ENCODE assay signal across 31 cellular contexts in genomic region chr13:103036268-103036667, GRCh38. TPM values are rescaled to one million over a fixed set of nuclear protein-coding genes. Genes with fewer than 3 reads are reported as not detected.
"Had no signal": no experiment of that assay in that cellular context is flagged by ENCODE, and none has a peak within 500 bp of the region (broad histone marks: within the 10 kb centered on the region; RNA-seq: fewer than 3 reads in every experiment).

No MANE protein-coding gene starts in this region.

- ATAC-seq: left cardiac atrium; left lobe of liver; left ventricle myocardium superior; lower lobe of right lung; naive thymus-derived CD8-positive, alpha-beta T cell; pancreas; right cardiac atrium; sciatic nerve; stimulated activated memory B cell treated with anti-CD40 and anti-IgM and Interleukin-4, amounts not matched to agents 10 μg/mL and 1 μg/mL and 100 μg/mL, for 72 hours; stimulated activated naive CD8-positive, alpha-beta T cell treated with anti-CD3 and anti-CD28 coated beads, Interleukin-15, amount 100 ng/mL, for 72 hours had no signal

- DNase-seq: kidney glomerular epithelial cell; left cardiac atrium; left ventricle myocardium superior; lower lobe of right lung; mammary epithelial cell; mesenchymal stem cell; naive thymus-derived CD8-positive, alpha-beta T cell; nucleus accumbens; pancreas; posterior cingulate gyrus; retina; right cardiac atrium; stimulated activated CD4-positive, alpha-beta T cell treated with anti-CD3 and anti-CD28 coated beads, Interleukin-1b, Interleukin-23, amount 100 ng/mL, for 48 hours; stimulated activated CD4-positive, alpha-beta T cell treated with anti-CD3 and anti-CD28 coated beads, Interleukin-2, amount 100 ng/mL, for 48 hours; stimulated activated CD4-positive, alpha-beta T cell treated with anti-CD3 and anti-CD28 coated beads, Interleukin-4, amount 100 ng/mL, for 4 hours; stimulated activated CD8-positive, alpha-beta memory T cell treated with anti-CD3 and anti-CD28 coated beads, Interleukin-4, amount 100 ng/mL, for 48 hours; stimulated activated naive CD4-positive, alpha-beta T cell treated with Interleukin-2 at 50 U/mL for 16 hours; stimulated activated naive CD8-positive, alpha-beta T cell treated with anti-CD3 and anti-CD28 coated beads, Interleukin-15, amount 100 ng/mL, for 72 hours; substantia nigra; testis; thyroid gland; transverse colon; upper lobe of left lung had no signal

- H3K27me3 ChIP-seq: testis, thyroid gland, transverse colon, upper lobe of left lung, vagina had no signal

- H3K4me1 ChIP-seq: lower lobe of right lung, prostate gland, testis, thyroid gland, transverse colon, upper lobe of left lung, vagina had no signal

- H3K4me2 ChIP-seq: smooth muscle cell had no signal

- H3K9me3 ChIP-seq: lower lobe of right lung, pancreas, prostate gland, testis, thyroid gland, transverse colon, upper lobe of left lung, vagina had no signal

- H3K36me3 ChIP-seq: lower lobe of right lung, pancreas, prostate gland, thyroid gland, transverse colon, upper lobe of left lung, vagina had no signal

- H3K4me3 ChIP-seq: lower lobe of right lung, pancreas, prostate gland, smooth muscle cell, testis, thyroid gland, transverse colon, upper lobe of left lung, vagina had no signal

- H3K27ac ChIP-seq: lower lobe of right lung, pancreas, prostate gland, testis, thyroid gland, transverse colon, upper lobe of left lung, vagina had no signal

RNA-seq across cellular contexts. Expression of gene SLC10A2, which starts 29.9 kb away (rescaled TPM):
- total RNA-seq: left cardiac atrium; left lobe of liver; left ventricle myocardium superior; lower lobe of right lung; mammary epithelial cell; naive thymus-derived CD8-positive, alpha-beta T cell; osteoblast; pancreas; prostate gland; right cardiac atrium; sciatic nerve; smooth muscle cell; testis; thyroid gland; upper lobe of left lung; urinary bladder; vagina had no signal
- polyA plus RNA-seq: mammary epithelial cell; naive thymus-derived CD8-positive, alpha-beta T cell; pancreas; right cardiac atrium; smooth muscle cell; urinary bladder had no signal
